13 cellular contexts compared by ENCODE assay signal in genomic region chr11:9962722-9963121, GRCh38.
DNase-seq lines count a peak whose midpoint lies in the region; ATAC-seq, FAIRE-seq and TF ChIP-seq lines count a peak whose summit lies in the region.
"Had no signal": no experiment of that assay in that cellular context is flagged by ENCODE, and none has a peak within 500 bp of the region (broad histone marks: within the 10 kb centered on the region; RNA-seq: fewer than 3 reads in every experiment).

No MANE protein-coding gene starts in this region.

- no peaks in the 10 kb centered on the region for H3K27me3 ChIP-seq in BE2C
- H3K27me3 ChIP-seq: MG63 had no signal

- H3K36me3 ChIP-seq in BE2C: no peaks in the 10 kb centered on the region

- FAIRE-seq in GM12891 (lab: Jason Lieb, UNC): peak; percentile 84

- no peaks in the 10 kb centered on the region for H3K4me1 ChIP-seq in BE2C
- H3K4me1 ChIP-seq: lower lobe of right lung, psoas muscle had no signal

- no peak overlapping the region for H3K4me3 ChIP-seq in BE2C (ENCODE audit: low read depth, low read length)
- H3K4me3 ChIP-seq: lower lobe of right lung, MG63, psoas muscle, thoracic aorta had no signal

- ATAC-seq in GM19395 (IDR thresholded peaks at IDR 0.05; ENCODE audit: unreplicated experiment): peak; percentile 98
- ATAC-seq in HG02759 (IDR thresholded peaks at IDR 0.05; ENCODE audit: unreplicated experiment): peak; percentile 87
- peak; percentile 94 for ATAC-seq in HG03442 (IDR thresholded peaks at IDR 0.05; ENCODE audit: unreplicated experiment)
- ATAC-seq: lower lobe of right lung, psoas muscle had no signal

- no peak for TF ChIP-seq POLR2A in GM12891 (IDR thresholded peaks at IDR 0.05; ENCODE audit: low read depth, low read length)

- no peaks in the 10 kb centered on the region for H3K9me3 ChIP-seq in BE2C
- H3K9me3 ChIP-seq: lower lobe of right lung, MG63, psoas muscle, thoracic aorta had no signal

- TF ChIP-seq CTCF in BE2C (IDR thresholded peaks at IDR 0.05; ENCODE audit: low read depth, low read length): no peak

- DNase-seq in GM12891 (ENCODE audit: insufficient read length, low spot score) (peak; percentile 18), BE2C (no peak), NCI-H524 (lab: John Stamatoyannopoulos, UW) (no peak), DMS114 treated with DMSO at 0.1 percent for 48 hours (lab: John Stamatoyannopoulos, UW; ENCODE audit: unreplicated experiment) (no peak), COLO668 (lab: John Stamatoyannopoulos, UW; ENCODE audit: unreplicated experiment) (no peak)
- DNase-seq: lower lobe of right lung, MG63, NCI-H774, psoas muscle had no signal

TF ChIP-seq in GM12891, 5 proteins besides CTCF, POLR2A, EP300 and RAD21:
- peak; percentile 89 for TF ChIP-seq SPI1 (IDR thresholded peaks at IDR 0.05; ENCODE audit: low read depth, low read length)
- TF ChIP-seq PAX5 (IDR thresholded peaks at IDR 0.05; ENCODE audit: insufficient read depth, low read length, severe bottlenecking): no peak
